ENCODE assay signal across 9 cellular contexts in the genomic region with DNA sequence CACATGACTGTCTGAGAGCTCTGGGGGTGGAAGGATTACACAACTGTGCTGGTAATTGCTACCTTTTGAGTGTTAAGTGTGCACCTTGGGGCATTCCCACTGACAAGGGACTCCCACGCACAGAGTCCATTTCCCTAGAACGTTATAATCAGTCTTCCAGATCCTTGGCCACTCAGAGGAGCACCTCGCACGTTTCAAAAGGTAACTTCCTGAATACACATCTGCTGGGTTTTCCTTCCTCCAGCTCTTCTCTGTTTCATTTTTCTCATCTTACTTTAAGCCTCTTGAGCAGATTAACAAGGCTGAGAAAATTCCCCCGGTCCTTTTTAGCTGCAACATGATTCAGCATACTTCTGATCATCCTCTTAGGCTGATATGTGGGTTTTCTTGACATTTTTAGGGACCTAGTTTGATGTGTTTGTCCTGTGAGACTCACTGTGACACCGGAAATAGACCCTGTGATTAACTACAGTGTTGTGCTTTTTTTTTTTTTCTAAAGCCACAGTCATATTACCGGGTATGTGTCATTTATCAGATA.
DNase-seq lines count a peak whose midpoint lies in the region; ATAC-seq, FAIRE-seq and TF ChIP-seq lines count a peak whose summit lies in the region.
"Had no signal": no experiment of that assay in that cellular context is flagged by ENCODE, and none has a peak within 500 bp of the region (broad histone marks: within the 10 kb centered on the region; RNA-seq: fewer than 3 reads in every experiment).

No MANE protein-coding gene starts in this region.

- no peaks in the 10 kb centered on the region; a peak in 1 of 5 replicates for H3K27me3 ChIP-seq in HepG2 (ENCODE audit: control insufficient read depth in 1 of 2, insufficient read depth in 2 of 2, low read length in 2 of 2)
- H3K27me3 ChIP-seq in right lobe of liver = no peaks in the 10 kb centered on the region
- H3K27me3 ChIP-seq in colonic mucosa = no peaks in the 10 kb centered on the region

- no peak for TF ChIP-seq RAD21 in HepG2 (CRISPR knock-in tag; IDR thresholded peaks at IDR 0.05)

- TF ChIP-seq POLR2A in HepG2 (IDR thresholded peaks at IDR 0.05; ENCODE audit: insufficient read depth in 1 of 2, low read depth in 2 of 2, low read length in 2 of 2) (no peak), right lobe of liver (IDR thresholded peaks at IDR 0.05) (no peak)

- no peak for ATAC-seq in HepG2
- ATAC-seq in right lobe of liver = no peak
- peak; percentile 48 to 65 for ATAC-seq in activated naive CD4-positive, alpha-beta T cell treated with anti-CD3 and anti-CD28 coated beads, Interleukin-2, amount 50 U/mL, for 72 hours
- ATAC-seq in stimulated activated naive CD8-positive, alpha-beta T cell treated with anti-CD3 and anti-CD28 coated beads, Interleukin-15, amount 100 ng/mL, for 72 hours = peak; percentile 75
- no peak for ATAC-seq in GM18519 (IDR thresholded peaks at IDR 0.05; ENCODE audit: low FRiP score, unreplicated experiment)
- no peak for ATAC-seq in GM18861 (IDR thresholded peaks at IDR 0.05; ENCODE audit: unreplicated experiment)
- ATAC-seq: WTC11 had no signal

- H3K4me3 ChIP-seq in HepG2 (replicated peaks in 1 of 3; ENCODE audit: insufficient read depth in 1 of 3, low read depth in 2 of 3, low read length in 3 of 3) = no peak overlapping the region
- H3K4me3 ChIP-seq in right lobe of liver = no peak overlapping the region
- no peak overlapping the region for H3K4me3 ChIP-seq in colonic mucosa

- H3K9ac ChIP-seq in HepG2 (ENCODE audit: insufficient read depth, low read depth, low read length) (no peak overlapping the region), colonic mucosa (ENCODE audit: low read depth in 2 of 2, low read length in 2 of 2) (no peak overlapping the region)

- peak overlapping the region; percentile 49 to 54 for H3K4me3 Mint-ChIP-seq in stimulated activated naive CD8-positive, alpha-beta T cell treated with anti-CD3 and anti-CD28 coated beads, Interleukin-15, amount 100 ng/mL, for 72 hours
- H3K4me3 Mint-ChIP-seq: WTC11 had no signal

- no TSS peak for BruUV-seq in HepG2 (replicated peaks; lab: Mats Ljungman, UMichigan)

- POLR2A ChIA-PET in HepG2 (lab: Yijun Ruan, JAX) = no interaction called here

- no peak for FAIRE-seq in HepG2 (lab: Jason Lieb, UNC)

- H3K36me3 ChIP-seq in HepG2 (replicated peaks in 1 of 2; ENCODE audit: control insufficient read depth in 1 of 2, insufficient read depth in 2 of 2, low read length in 2 of 2) (no peaks in the 10 kb centered on the region), right lobe of liver (no peaks in the 10 kb centered on the region), colonic mucosa (no peaks in the 10 kb centered on the region)

- DNase-seq in HepG2 (ENCODE audit: low spot score) = no peak
- no peak for DNase-seq in right lobe of liver
- DNase-seq in NCI-H69 (lab: John Stamatoyannopoulos, UW) = peak; percentile 23
- peak in 1 of 2 donors; percentile 67 for DNase-seq in activated naive CD4-positive, alpha-beta T cell treated with anti-CD3 and anti-CD28 coated beads, Interleukin-2, amount 50 U/mL, for 72 hours (ENCODE audit: low spot score in 2 of 2)
- peak in 1 of 2 donors; percentile 50 for DNase-seq in stimulated activated naive CD8-positive, alpha-beta T cell treated with anti-CD3 and anti-CD28 coated beads, Interleukin-15, amount 100 ng/mL, for 72 hours
- no peak for DNase-seq in colonic mucosa

- H3K4me1 ChIP-seq in HepG2 (ENCODE audit: insufficient read depth, low read length) (peaks cover 26% of the 10 kb centered on the region), right lobe of liver (no peaks in the 10 kb centered on the region), colonic mucosa (no peaks in the 10 kb centered on the region)

- H3K27ac ChIP-seq in HepG2 (ENCODE audit: extremely low read length, insufficient read depth, low read length) (no peak overlapping the region), right lobe of liver (no peak overlapping the region), colonic mucosa (no peak overlapping the region)

- peaks cover 9 to 14% of the 10 kb centered on the region in 2 donors for H3K36me3 Mint-ChIP-seq in activated naive CD4-positive, alpha-beta T cell treated with anti-CD3 and anti-CD28 coated beads, Interleukin-2, amount 50 U/mL, for 72 hours
- H3K36me3 Mint-ChIP-seq: WTC11 had no signal

- in situ Hi-C loops in HepG2 (cut with HindIII; ENCODE audit: extremely low pct_ligation_motif_present, low pct_unique_long_range_greater_than_20kb) = no loop called here

- TF ChIP-seq CTCF in HepG2 (CRISPR knock-in tag; IDR thresholded peaks at IDR 0.05) (no peak), right lobe of liver (IDR thresholded peaks at IDR 0.05) (no peak), colonic mucosa (IDR thresholded peaks at IDR 0.05) (no peak)

- no peaks in the 10 kb centered on the region for H3K79me2 ChIP-seq in HepG2 (ENCODE audit: insufficient read depth, low read length)

- no peak for TF ChIP-seq EP300 in HepG2 (IDR thresholded peaks at IDR 0.05; ENCODE audit: low read depth in 2 of 2, low read length in 2 of 2)
- no peak for TF ChIP-seq EP300 in HepG2 (CRISPR knock-in tag; IDR thresholded peaks at IDR 0.05; ENCODE audit: borderline replicate concordance)

- CTCF ChIA-PET in HepG2 (lab: Yijun Ruan, JAX; ENCODE audit: low intra/inter-chr PET ratio, low total read pairs) = no interaction called here

- WGBS in HepG2 (ENCODE audit: low lambda C conversion rate) = 26% methylated on average over 7 of the region's 7 CpGs
- 56% methylated on average over 7 of the region's 7 CpGs for WGBS in right lobe of liver (ENCODE audit: insufficient coverage, low coverage, low lambda C conversion rate, missing lambda C conversion rate)

- H4K20me1 ChIP-seq in HepG2 (ENCODE audit: insufficient read depth, low read length) = no peaks in the 10 kb centered on the region

- H3K9me3 ChIP-seq in HepG2 (ENCODE audit: low read length) (no peaks in the 10 kb centered on the region), right lobe of liver (no peaks in the 10 kb centered on the region), colonic mucosa (no peaks in the 10 kb centered on the region)

- H3K4me1 Mint-ChIP-seq in stimulated activated naive CD8-positive, alpha-beta T cell treated with anti-CD3 and anti-CD28 coated beads, Interleukin-15, amount 100 ng/mL, for 72 hours = peaks cover 87% of the 10 kb centered on the region
- H3K4me1 Mint-ChIP-seq: WTC11 had no signal

- H3K9me3 Mint-ChIP-seq in activated naive CD4-positive, alpha-beta T cell treated with anti-CD3 and anti-CD28 coated beads, Interleukin-2, amount 50 U/mL, for 72 hours = peaks cover 10 to 17% of the 10 kb centered on the region in 2 donors
- H3K9me3 Mint-ChIP-seq in stimulated activated naive CD8-positive, alpha-beta T cell treated with anti-CD3 and anti-CD28 coated beads, Interleukin-15, amount 100 ng/mL, for 72 hours = peaks cover 19 to 25% of the 10 kb centered on the region in 2 donors
- H3K9me3 Mint-ChIP-seq: WTC11 had no signal

- H3K27ac Mint-ChIP-seq in activated naive CD4-positive, alpha-beta T cell treated with anti-CD3 and anti-CD28 coated beads, Interleukin-2, amount 50 U/mL, for 72 hours = peak overlapping the region; percentile 41 to 90
- H3K27ac Mint-ChIP-seq in stimulated activated naive CD8-positive, alpha-beta T cell treated with anti-CD3 and anti-CD28 coated beads, Interleukin-15, amount 100 ng/mL, for 72 hours = peak overlapping the region; percentile 87 to 89
- H3K27ac Mint-ChIP-seq: WTC11 had no signal

- no peak overlapping the region for H2AFZ ChIP-seq in HepG2 (ENCODE audit: low read length)

- no peak overlapping the region for H3K4me2 ChIP-seq in HepG2 (ENCODE audit: low read depth, low read length)

- no peaks in the 10 kb centered on the region for H3K27me3 Mint-ChIP-seq in stimulated activated naive CD8-positive, alpha-beta T cell treated with anti-CD3 and anti-CD28 coated beads, Interleukin-15, amount 100 ng/mL, for 72 hours

- intact Hi-C loops in HepG2 (cut with micrococcal nuclease; ENCODE audit: unreplicated experiment) = no loop called here
- intact Hi-C loops in right lobe of liver (cut with DNase I) = no loop called here
- intact Hi-C loops in colonic mucosa (cut with DNase I) = no loop called here

TF ChIP-seq in HepG2, 621 proteins besides CTCF, POLR2A, EP300 and RAD21:
- no peak for TF ChIP-seq ZMYM4 (CRISPR knock-in tag; IDR thresholded peaks at IDR 0.05)
- no peak for TF ChIP-seq ZNF549 (CRISPR knock-in tag; IDR thresholded peaks at IDR 0.05)
- TF ChIP-seq ZNF543 (CRISPR knock-in tag; IDR thresholded peaks at IDR 0.05) = no peak
- 0 out of 2 replicates have a peak, but pooled peaks have one; percentile 33 for TF ChIP-seq ZFP90 (CRISPR knock-in tag; IDR thresholded peaks at IDR 0.05; ENCODE audit: borderline replicate concordance)

Comparison
In these comparisons a context has a peak if more than half of its experiments do, and no peak if none do; other contexts are left out.
1. ATAC-seq: peak in activated naive CD4-positive, alpha-beta T cell treated with anti-CD3 and anti-CD28 coated beads, Interleukin-2, amount 50 U/mL, for 72 hours (2 of 2) and stimulated activated naive CD8-positive, alpha-beta T cell treated with anti-CD3 and anti-CD28 coated beads, Interleukin-15, amount 100 ng/mL, for 72 hours (single experiment); none in HepG2 (single experiment), right lobe of liver (0 of 4), GM18519 (single experiment) and GM18861 (single experiment).